31 cellular contexts compared by ENCODE assay signal in the genomic region with DNA sequence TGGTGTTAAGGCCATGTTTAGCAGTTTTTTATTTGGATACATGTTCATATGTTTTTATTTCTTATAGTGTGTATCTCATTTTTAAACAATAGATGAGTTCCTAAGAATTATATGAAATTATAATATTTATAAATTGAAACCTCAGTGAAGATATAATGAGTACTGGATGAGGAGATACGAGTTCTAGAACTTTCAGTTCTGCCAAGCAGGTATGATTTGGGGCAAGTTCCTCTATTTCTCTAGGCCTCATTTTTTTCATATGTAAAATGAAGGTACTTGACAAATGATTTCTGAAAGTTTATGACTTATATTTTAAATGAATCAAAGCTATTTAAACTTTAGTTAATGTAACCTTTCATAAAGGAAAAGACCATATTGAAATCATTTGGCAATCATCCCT.
"Had no signal": no experiment of that assay in that cellular context is flagged by ENCODE, and none has a peak within 500 bp of the region (broad histone marks: within the 10 kb centered on the region; RNA-seq: fewer than 3 reads in every experiment).

No MANE protein-coding gene starts in this region.

- H3K4me3 ChIP-seq: adrenal gland, body of pancreas, esophagus squamous epithelium, gastroesophageal sphincter had no signal

- H3K27ac Mint-ChIP-seq: activated CD4-positive, alpha-beta memory T cell treated with anti-CD3 and anti-CD28 coated beads for 36 hours; activated CD4-positive, alpha-beta T cell treated with anti-CD3 and anti-CD28 coated beads for 36 hours; activated CD4-positive, alpha-beta T cell treated with anti-CD3 and anti-CD28 coated beads, Interleukin-2, amount 10 ng/mL, durations not matched to agents 24 days and 14 days; activated CD8-positive, alpha-beta memory T cell treated with anti-CD3 and anti-CD28 coated beads, Interleukin-2, amount 10 ng/mL, durations not matched to agents 7 days and 5 days; activated CD8-positive, alpha-beta T cell treated with anti-CD3 and anti-CD28 coated beads, Interleukin-2, amount 10 ng/mL, durations not matched to agents 7 days and 5 days; activated naive CD4-positive, alpha-beta T cell treated with anti-CD3 and anti-CD28 coated beads for 36 hours; activated naive CD4-positive, alpha-beta T cell treated with anti-CD3 and anti-CD28 coated beads, Interleukin-2, amount 50 U/mL, for 24 hours; activated naive CD8-positive, alpha-beta T cell treated with anti-CD3 and anti-CD28 coated beads for 36 hours; activated naive CD8-positive, alpha-beta T cell treated with anti-CD3 and anti-CD28 coated beads, Interleukin-2, amount 50 U/mL, for 24 hours; activated T-helper 1 cell treated with anti-CD3 and anti-CD28 coated beads, Interleukin-12 subunit alpha, Interleukin-12 subunit beta, Interleukin-2, Interleukin-4 antibody, amounts not matched to agents 30 ng/mL and 10 ng/mL and 1 ng/mL, durations not matched to agents 14 hours and 24 hours and 36 hours; activated T-helper 2 cell treated with anti-CD3 and anti-CD28 coated beads, Interferon-gamma antibody, Interleukin-2, Interleukin-4, amounts not matched to agents 10 μg/mL and 5 μg/mL and 100 μg/mL, durations not matched to agents 14 hours and 24 hours and 36 hours had no signal

- H3K4me1 ChIP-seq: adrenal gland, gastroesophageal sphincter had no signal

- H3K36me3 Mint-ChIP-seq: activated CD4-positive, alpha-beta memory T cell treated with anti-CD3 and anti-CD28 coated beads for 36 hours; activated CD8-positive, alpha-beta memory T cell treated with anti-CD3 and anti-CD28 coated beads, Interleukin-2, amount 10 ng/mL, durations not matched to agents 7 days and 5 days; activated naive CD4-positive, alpha-beta T cell treated with anti-CD3 and anti-CD28 coated beads, Interleukin-2, amount 50 U/mL, for 24 hours; activated naive CD8-positive, alpha-beta T cell treated with anti-CD3 and anti-CD28 coated beads for 36 hours had no signal

- H3K9me3 Mint-ChIP-seq: activated CD4-positive, alpha-beta memory T cell treated with anti-CD3 and anti-CD28 coated beads for 36 hours; activated CD4-positive, alpha-beta T cell treated with anti-CD3 and anti-CD28 coated beads, Interleukin-2, amount 10 ng/mL, durations not matched to agents 24 days and 14 days; activated naive CD4-positive, alpha-beta T cell treated with anti-CD3 and anti-CD28 coated beads for 36 hours; activated naive CD4-positive, alpha-beta T cell treated with anti-CD3 and anti-CD28 coated beads, Interleukin-2, amount 50 U/mL, for 24 hours; activated naive CD8-positive, alpha-beta T cell treated with anti-CD3 and anti-CD28 coated beads for 36 hours; activated naive CD8-positive, alpha-beta T cell treated with anti-CD3 and anti-CD28 coated beads, Interleukin-2, amount 50 U/mL, for 24 hours; activated T-helper 1 cell treated with anti-CD3 and anti-CD28 coated beads, Interleukin-12 subunit alpha, Interleukin-12 subunit beta, Interleukin-2, Interleukin-4 antibody, amounts not matched to agents 30 ng/mL and 10 ng/mL and 1 ng/mL, durations not matched to agents 14 hours and 24 hours and 36 hours; activated T-helper 2 cell treated with anti-CD3 and anti-CD28 coated beads, Interferon-gamma antibody, Interleukin-2, Interleukin-4, amounts not matched to agents 10 μg/mL and 5 μg/mL and 100 μg/mL, durations not matched to agents 14 hours and 24 hours and 36 hours had no signal

- H3K27me3 Mint-ChIP-seq: activated CD4-positive, alpha-beta memory T cell treated with anti-CD3 and anti-CD28 coated beads for 36 hours; activated CD4-positive, alpha-beta T cell treated with anti-CD3 and anti-CD28 coated beads for 36 hours; activated CD4-positive, alpha-beta T cell treated with anti-CD3 and anti-CD28 coated beads, Interleukin-2, amount 10 ng/mL, durations not matched to agents 24 days and 14 days; activated CD8-positive, alpha-beta memory T cell treated with anti-CD3 and anti-CD28 coated beads, Interleukin-2, amount 10 ng/mL, durations not matched to agents 7 days and 5 days; activated naive CD4-positive, alpha-beta T cell treated with anti-CD3 and anti-CD28 coated beads, Interleukin-2, amount 50 U/mL, for 24 hours; activated naive CD8-positive, alpha-beta T cell treated with anti-CD3 and anti-CD28 coated beads for 36 hours; activated naive CD8-positive, alpha-beta T cell treated with anti-CD3 and anti-CD28 coated beads, Interleukin-2, amount 50 U/mL, for 24 hours had no signal

- H3K9me3 ChIP-seq: adrenal gland, body of pancreas, esophagus squamous epithelium, gastroesophageal sphincter had no signal

- H3K4me3 Mint-ChIP-seq: activated CD4-positive, alpha-beta memory T cell treated with anti-CD3 and anti-CD28 coated beads for 36 hours; activated CD4-positive, alpha-beta T cell treated with anti-CD3 and anti-CD28 coated beads for 36 hours; activated CD4-positive, alpha-beta T cell treated with anti-CD3 and anti-CD28 coated beads, Interleukin-2, amount 10 ng/mL, durations not matched to agents 24 days and 14 days; activated CD8-positive, alpha-beta memory T cell treated with anti-CD3 and anti-CD28 coated beads, Interleukin-2, amount 10 ng/mL, durations not matched to agents 7 days and 5 days; activated CD8-positive, alpha-beta T cell treated with anti-CD3 and anti-CD28 coated beads, Interleukin-2, amount 10 ng/mL, durations not matched to agents 7 days and 5 days; activated naive CD4-positive, alpha-beta T cell treated with anti-CD3 and anti-CD28 coated beads for 36 hours; activated naive CD4-positive, alpha-beta T cell treated with anti-CD3 and anti-CD28 coated beads, Interleukin-2, amount 50 U/mL, for 24 hours; activated naive CD8-positive, alpha-beta T cell treated with anti-CD3 and anti-CD28 coated beads for 36 hours; activated naive CD8-positive, alpha-beta T cell treated with anti-CD3 and anti-CD28 coated beads, Interleukin-2, amount 50 U/mL, for 24 hours; activated T-helper 1 cell treated with anti-CD3 and anti-CD28 coated beads, Interleukin-12 subunit alpha, Interleukin-12 subunit beta, Interleukin-2, Interleukin-4 antibody, amounts not matched to agents 30 ng/mL and 10 ng/mL and 1 ng/mL, durations not matched to agents 14 hours and 24 hours and 36 hours had no signal

- H3K27ac ChIP-seq: adrenal gland, body of pancreas, epithelial cell of prostate, esophagus squamous epithelium, gastroesophageal sphincter had no signal

- H3K36me3 ChIP-seq: adrenal gland, esophagus squamous epithelium, gastroesophageal sphincter had no signal

- H3K27me3 ChIP-seq: adrenal gland, body of pancreas, esophagus squamous epithelium, gastroesophageal sphincter had no signal

- H3K4me1 Mint-ChIP-seq: activated CD8-positive, alpha-beta memory T cell treated with anti-CD3 and anti-CD28 coated beads, Interleukin-2, amount 10 ng/mL, durations not matched to agents 7 days and 5 days; activated naive CD8-positive, alpha-beta T cell treated with anti-CD3 and anti-CD28 coated beads for 36 hours had no signal

- ATAC-seq: activated CD4-positive, alpha-beta T cell treated with anti-CD3 and anti-CD28 coated beads for 36 hours; activated CD8-positive, alpha-beta memory T cell treated with anti-CD3 and anti-CD28 coated beads, Interleukin-2, amount 10 ng/mL, durations not matched to agents 7 days and 5 days; activated CD8-positive, alpha-beta T cell treated with anti-CD3 and anti-CD28 coated beads, Interleukin-2, amount 10 ng/mL, durations not matched to agents 7 days and 5 days; activated naive CD8-positive, alpha-beta T cell treated with anti-CD3 and anti-CD28 coated beads, Interleukin-2, amount 50 U/mL, for 24 hours; body of pancreas; gastroesophageal sphincter had no signal

- DNase-seq: activated CD4-positive, alpha-beta memory T cell treated with anti-CD3 and anti-CD28 coated beads for 36 hours; activated CD4-positive, alpha-beta T cell treated with anti-CD3 and anti-CD28 coated beads for 36 hours; activated CD4-positive, alpha-beta T cell treated with anti-CD3 and anti-CD28 coated beads, Interleukin-2, amount 10 ng/mL, durations not matched to agents 24 days and 14 days; activated CD4-positive, CD25-positive, alpha-beta regulatory T cell; activated CD4-positive, CD25-positive, alpha-beta regulatory T cell treated with anti-CD3 and anti-CD28 coated beads, Interleukin-2, amount 50 U/mL, for 72 hours; activated CD8-positive, alpha-beta memory T cell treated with anti-CD3 and anti-CD28 coated beads, Interleukin-2, amount 10 ng/mL, durations not matched to agents 7 days and 5 days; activated CD8-positive, alpha-beta memory T cell treated with anti-CD3 and anti-CD28 coated beads, Interleukin-2, amount 50 U/mL, for 4 hours; activated CD8-positive, alpha-beta T cell treated with anti-CD3 and anti-CD28 coated beads, Interleukin-2, amount 10 ng/mL, durations not matched to agents 7 days and 5 days; activated effector memory CD4-positive, alpha-beta T cell treated with anti-CD3 and anti-CD28 coated beads, Interleukin-2, amount 50 U/mL, for 16 hours; activated naive CD4-positive, alpha-beta T cell treated with anti-CD3 and anti-CD28 coated beads for 36 hours; activated naive CD8-positive, alpha-beta T cell treated with anti-CD3 and anti-CD28 coated beads for 36 hours; activated naive CD8-positive, alpha-beta T cell treated with anti-CD3 and anti-CD28 coated beads, Interleukin-2, amount 50 U/mL, for 24 hours; activated T-cell treated with anti-CD3 and anti-CD28 coated beads, Interleukin-2, amount 50 U/mL, for 1 hour; activated T-cell treated with anti-CD3 and anti-CD28 coated beads, Interleukin-2, amount 50 U/mL, for 48 hours; adrenal gland; amygdala; aorta; body of pancreas; caudate nucleus; cortex of kidney; dermis blood vessel endothelial cell; effector CD4-positive, alpha-beta T cell; esophagus squamous epithelium; foreskin melanocyte; T-helper 1 cell; T-helper 2 cell had no signal
